22 cellular contexts compared by ENCODE assay signal in genomic region chr3:42531470-42531869, GRCh38. TPM values are rescaled to one million over a fixed set of nuclear protein-coding genes. Genes with fewer than 3 reads are reported as not detected.
"Had no signal": no experiment of that assay in that cellular context is flagged by ENCODE, and none has a peak within 500 bp of the region (broad histone marks: within the 10 kb centered on the region; RNA-seq: fewer than 3 reads in every experiment).

No MANE protein-coding gene starts in this region.

- ATAC-seq: gastrocnemius medialis; sciatic nerve; stimulated activated effector memory CD8-positive, alpha-beta T cell treated with anti-CD3 and anti-CD28 coated beads, Interleukin-12 subunit alpha, Interleukin-12 subunit beta, amount 100 ng/mL, for 72 hours; stimulated activated naive CD8-positive, alpha-beta T cell treated with anti-CD3 and anti-CD28 coated beads, Interleukin-15, amount 100 ng/mL, for 72 hours had no signal

- H3K4me1 ChIP-seq: adrenal gland, esophagus squamous epithelium, gastrocnemius medialis, tibial nerve had no signal

- DNase-seq: activated CD4-positive, alpha-beta T cell treated with anti-CD3 and anti-CD28 coated beads, Interleukin-2, amount 50 U/mL, for 1 hour; activated CD4-positive, CD25-positive, alpha-beta regulatory T cell treated with anti-CD3 and anti-CD28 coated beads, Interleukin-2, amount 50 U/mL, for 72 hours; activated CD8-positive, alpha-beta memory T cell treated with anti-CD3 and anti-CD28 coated beads for 24 hours; activated CD8-positive, alpha-beta memory T cell treated with anti-CD3 and anti-CD28 coated beads, Interleukin-2, amount 50 U/mL, for 4 hours; activated naive CD4-positive, alpha-beta T cell treated with anti-CD3 and anti-CD28 coated beads, Interleukin-2, amount 50 U/mL, for 16 hours; activated T-cell treated with anti-CD3 and anti-CD28 coated beads, Interleukin-2, amount 50 U/mL, for 24 hours; adrenal gland; esophagus squamous epithelium; gastrocnemius medialis; occipital lobe; small intestine; stimulated activated CD4-positive, alpha-beta T cell treated with anti-CD3 and anti-CD28 coated beads, Interleukin-2, amount 100 ng/mL, for 24 hours; stimulated activated naive CD8-positive, alpha-beta T cell treated with anti-CD3 and anti-CD28 coated beads, Interleukin-15, amount 100 ng/mL, for 72 hours; WERI-Rb-1 had no signal

- H3K27ac ChIP-seq: adrenal gland, esophagus squamous epithelium, gastrocnemius medialis, tibial nerve had no signal

- H3K36me3 ChIP-seq: adrenal gland, esophagus squamous epithelium, gastrocnemius medialis, tibial nerve, WERI-Rb-1 had no signal

- H3K27ac Mint-ChIP-seq: activated T-cell treated with anti-CD3 and anti-CD28 coated beads, Interleukin-2, amount 50 U/mL, for 24 hours; activated T-helper 2 cell treated with anti-CD3 and anti-CD28 coated beads, Interferon-gamma antibody, Interleukin-2, Interleukin-4, amounts not matched to agents 10 μg/mL and 5 μg/mL and 100 μg/mL, durations not matched to agents 14 hours and 24 hours and 36 hours; memory B cell; stimulated activated naive CD8-positive, alpha-beta T cell treated with anti-CD3 and anti-CD28 coated beads, Interleukin-15, amount 100 ng/mL, for 72 hours had no signal

- H3K27me3 ChIP-seq: adrenal gland, esophagus squamous epithelium, gastrocnemius medialis, tibial nerve had no signal

- H3K4me3 Mint-ChIP-seq: activated T-cell treated with anti-CD3 and anti-CD28 coated beads, Interleukin-2, amount 50 U/mL, for 24 hours; central memory CD8-positive, alpha-beta T cell; memory B cell; stimulated activated effector memory CD8-positive, alpha-beta T cell treated with anti-CD3 and anti-CD28 coated beads, Interleukin-12 subunit alpha, Interleukin-12 subunit beta, amount 100 ng/mL, for 72 hours; stimulated activated naive CD8-positive, alpha-beta T cell treated with anti-CD3 and anti-CD28 coated beads, Interleukin-15, amount 100 ng/mL, for 72 hours had no signal

- H3K4me3 ChIP-seq: adrenal gland, esophagus squamous epithelium, gastrocnemius medialis, tibial nerve had no signal

- H3K9me3 Mint-ChIP-seq: activated T-cell treated with anti-CD3 and anti-CD28 coated beads, Interleukin-2, amount 50 U/mL, for 24 hours; activated T-helper 2 cell treated with anti-CD3 and anti-CD28 coated beads, Interferon-gamma antibody, Interleukin-2, Interleukin-4, amounts not matched to agents 10 μg/mL and 5 μg/mL and 100 μg/mL, durations not matched to agents 14 hours and 24 hours and 36 hours; central memory CD8-positive, alpha-beta T cell; memory B cell; stimulated activated effector memory CD8-positive, alpha-beta T cell treated with anti-CD3 and anti-CD28 coated beads, Interleukin-12 subunit alpha, Interleukin-12 subunit beta, amount 100 ng/mL, for 72 hours; stimulated activated naive CD8-positive, alpha-beta T cell treated with anti-CD3 and anti-CD28 coated beads, Interleukin-15, amount 100 ng/mL, for 72 hours had no signal

- H3K27me3 Mint-ChIP-seq: activated T-cell treated with anti-CD3 and anti-CD28 coated beads, Interleukin-2, amount 50 U/mL, for 24 hours; central memory CD8-positive, alpha-beta T cell; stimulated activated naive CD8-positive, alpha-beta T cell treated with anti-CD3 and anti-CD28 coated beads, Interleukin-15, amount 100 ng/mL, for 72 hours had no signal

- H3K9me3 ChIP-seq: adrenal gland, esophagus squamous epithelium, gastrocnemius medialis, tibial nerve had no signal

- H3K36me3 Mint-ChIP-seq: stimulated activated effector memory CD8-positive, alpha-beta T cell treated with anti-CD3 and anti-CD28 coated beads, Interleukin-12 subunit alpha, Interleukin-12 subunit beta, amount 100 ng/mL, for 72 hours had no signal

RNA-seq across cellular contexts. Expression of gene VIPR1, which starts 29.0 kb away (rescaled TPM):
- total RNA-seq: dermis microvascular lymphatic vessel endothelial cell, myocyte had no signal
